1 cellular context compared by ENCODE assay signal in the genomic region with DNA sequence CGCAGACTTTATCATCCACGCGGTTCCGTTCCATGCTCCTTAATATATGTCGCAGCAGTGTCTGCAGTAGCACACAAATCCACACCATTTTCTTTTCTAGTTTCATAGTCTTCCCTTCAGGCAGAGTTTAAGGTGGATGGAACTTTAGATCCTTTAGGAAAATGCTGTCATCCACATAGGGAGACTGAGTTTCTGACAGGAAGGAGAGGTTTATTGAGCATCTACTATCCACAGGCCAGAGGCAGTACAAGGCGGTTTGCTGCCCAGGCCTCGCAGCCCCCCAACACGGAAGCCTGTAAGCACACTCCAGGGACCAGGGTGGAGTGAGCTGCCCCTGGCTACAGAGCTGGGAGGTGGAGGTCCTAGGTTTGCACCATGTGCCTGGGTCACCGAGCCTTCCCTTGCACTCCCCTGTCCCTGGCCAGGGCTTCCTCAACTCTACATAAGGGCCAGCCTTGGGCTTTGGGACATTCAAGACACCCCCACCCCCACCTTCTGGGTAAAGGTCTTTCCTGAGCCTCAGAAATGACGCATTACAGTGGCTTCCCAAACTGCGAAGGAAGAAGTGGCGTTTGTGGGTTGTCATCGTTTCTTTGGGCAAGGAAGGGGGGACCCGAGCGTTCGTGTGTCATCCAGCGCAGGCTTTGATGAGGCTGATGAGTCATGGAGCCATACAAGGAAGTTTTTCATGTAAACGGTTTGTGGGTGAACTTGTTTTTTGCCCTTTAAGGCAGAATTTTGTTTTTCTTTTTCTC.
TF ChIP-seq lines count a peak whose summit lies in the region.

No MANE protein-coding gene starts in this region.

TF ChIP-seq in HepG2, 621 proteins besides CTCF, POLR2A, EP300 and RAD21 (continued from another document):
- TF ChIP-seq, protein P1, sequence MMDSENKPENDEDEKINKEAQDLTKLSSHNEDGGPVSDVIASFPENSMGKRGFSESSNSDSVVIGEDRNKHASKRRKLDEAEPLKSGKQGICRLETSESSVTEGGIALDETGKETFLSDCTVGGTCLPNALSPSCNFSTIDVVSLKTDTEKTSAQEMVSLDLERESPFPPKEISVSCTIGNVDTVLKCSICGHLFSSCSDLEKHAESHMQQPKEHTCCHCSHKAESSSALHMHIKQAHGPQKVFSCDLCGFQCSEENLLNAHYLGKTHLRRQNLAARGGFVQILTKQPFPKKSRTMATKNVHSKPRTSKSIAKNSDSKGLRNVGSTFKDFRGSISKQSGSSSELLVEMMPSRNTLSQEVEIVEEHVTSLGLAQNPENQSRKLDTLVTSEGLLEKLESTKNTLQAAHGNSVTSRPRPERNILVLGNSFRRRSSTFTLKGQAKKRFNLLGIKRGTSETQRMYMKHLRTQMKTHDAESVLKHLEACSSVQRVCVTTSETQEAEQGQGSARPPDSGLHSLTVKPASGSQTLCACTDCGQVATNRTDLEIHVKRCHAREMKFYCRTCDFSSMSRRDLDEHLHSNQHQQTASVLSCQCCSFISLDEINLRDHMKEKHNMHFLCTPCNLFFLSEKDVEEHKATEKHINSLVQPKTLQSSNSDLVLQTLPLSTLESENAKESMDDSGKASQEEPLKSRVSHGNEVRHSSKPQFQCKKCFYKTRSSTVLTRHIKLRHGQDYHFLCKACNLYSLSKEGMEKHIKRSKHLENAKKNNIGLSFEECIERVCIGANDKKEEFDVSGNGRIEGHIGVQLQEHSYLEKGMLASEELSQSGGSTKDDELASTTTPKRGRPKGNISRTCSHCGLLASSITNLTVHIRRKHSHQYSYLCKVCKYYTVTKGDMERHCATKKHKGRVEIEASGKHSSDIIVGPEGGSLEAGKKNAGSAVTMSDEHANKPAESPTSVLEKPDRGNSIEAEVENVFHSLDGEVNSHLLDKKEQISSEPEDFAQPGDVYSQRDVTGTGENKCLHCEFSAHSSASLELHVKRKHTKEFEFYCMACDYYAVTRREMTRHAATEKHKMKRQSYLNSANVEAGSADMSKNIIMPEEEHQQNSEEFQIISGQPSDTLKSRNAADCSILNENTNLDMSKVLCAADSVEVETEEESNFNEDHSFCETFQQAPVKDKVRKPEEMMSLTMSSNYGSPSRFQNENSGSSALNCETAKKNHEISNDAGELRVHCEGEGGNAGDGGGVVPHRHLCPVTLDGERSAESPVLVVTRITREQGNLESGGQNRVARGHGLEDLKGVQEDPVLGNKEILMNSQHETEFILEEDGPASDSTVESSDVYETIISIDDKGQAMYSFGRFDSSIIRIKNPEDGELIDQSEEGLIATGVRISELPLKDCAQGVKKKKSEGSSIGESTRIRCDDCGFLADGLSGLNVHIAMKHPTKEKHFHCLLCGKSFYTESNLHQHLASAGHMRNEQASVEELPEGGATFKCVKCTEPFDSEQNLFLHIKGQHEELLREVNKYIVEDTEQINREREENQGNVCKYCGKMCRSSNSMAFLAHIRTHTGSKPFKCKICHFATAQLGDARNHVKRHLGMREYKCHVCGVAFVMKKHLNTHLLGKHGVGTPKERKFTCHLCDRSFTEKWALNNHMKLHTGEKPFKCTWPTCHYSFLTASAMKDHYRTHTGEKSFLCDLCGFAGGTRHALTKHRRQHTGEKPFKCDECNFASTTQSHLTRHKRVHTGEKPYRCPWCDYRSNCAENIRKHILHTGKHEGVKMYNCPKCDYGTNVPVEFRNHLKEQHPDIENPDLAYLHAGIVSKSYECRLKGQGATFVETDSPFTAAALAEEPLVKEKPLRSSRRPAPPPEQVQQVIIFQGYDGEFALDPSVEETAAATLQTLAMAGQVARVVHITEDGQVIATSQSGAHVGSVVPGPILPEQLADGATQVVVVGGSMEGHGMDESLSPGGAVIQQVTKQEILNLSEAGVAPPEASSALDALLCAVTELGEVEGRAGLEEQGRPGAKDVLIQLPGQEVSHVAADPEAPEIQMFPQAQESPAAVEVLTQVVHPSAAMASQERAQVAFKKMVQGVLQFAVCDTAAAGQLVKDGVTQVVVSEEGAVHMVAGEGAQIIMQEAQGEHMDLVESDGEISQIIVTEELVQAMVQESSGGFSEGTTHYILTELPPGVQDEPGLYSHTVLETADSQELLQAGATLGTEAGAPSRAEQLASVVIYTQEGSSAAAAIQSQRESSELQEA (CRISPR knock-in tag; IDR thresholded peaks at IDR 0.05; ENCODE audit: not compliant biosample characterization) = no peak
- TF ChIP-seq PAF1 (CRISPR knock-in tag; IDR thresholded peaks at IDR 0.05) (no peak), RBAK (CRISPR knock-in tag; IDR thresholded peaks at IDR 0.05) (no peak), U2AF1 (optimal IDR thresholded peaks at IDR 0.05; ENCODE audit: low read depth, low read length) (no peak)
TF ChIP-seq in HepG2: peak in this region for 3.
